In the genomic region with DNA sequence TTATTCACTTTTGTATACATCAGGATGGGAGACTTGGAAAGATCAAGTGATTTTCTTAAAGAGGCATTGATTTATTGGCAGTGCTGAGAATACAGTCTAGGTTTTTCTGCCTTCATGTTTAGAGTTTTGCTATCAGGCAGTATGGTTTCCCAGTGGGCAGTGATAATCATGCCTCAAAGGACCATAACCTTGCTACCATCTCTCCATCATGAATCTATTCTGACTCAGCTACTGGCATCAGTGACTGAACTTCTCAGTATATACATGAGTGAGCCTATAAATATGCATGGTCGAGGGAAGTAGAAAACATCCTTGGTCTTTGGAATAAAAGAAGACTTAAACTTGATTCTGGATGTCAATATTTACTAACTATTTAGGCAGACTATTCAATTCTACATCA, we compare ENCODE assay signal across 14 cellular contexts.
"Had no signal": no experiment of that assay in that cellular context is flagged by ENCODE, and none has a peak within 500 bp of the region (broad histone marks: within the 10 kb centered on the region; RNA-seq: fewer than 3 reads in every experiment).

No MANE protein-coding gene starts in this region.

- ATAC-seq: gastroesophageal sphincter; mucosa of descending colon; naive thymus-derived CD4-positive, alpha-beta T cell; stimulated activated memory B cell treated with anti-CD40 and anti-IgM and Interleukin-4, amounts not matched to agents 10 μg/mL and 1 μg/mL and 100 μg/mL, for 72 hours had no signal

- H3K9me3 ChIP-seq: esophagus squamous epithelium, gastroesophageal sphincter, mucosa of descending colon, ovary, tibial artery had no signal

- H3K9me3 Mint-ChIP-seq: T-helper 2 cell treated with Interferon-gamma antibody and Interleukin-4, amounts not matched to agents 5 μg/mL and 100 μg/mL, for 36 hours had no signal

- H3K27ac Mint-ChIP-seq: activated CD4-positive, alpha-beta T cell treated with anti-CD3 and anti-CD28 coated beads, Interleukin-2, amount 10 ng/mL, durations not matched to agents 7 days and 5 days; activated naive CD8-positive, alpha-beta T cell; naive thymus-derived CD4-positive, alpha-beta T cell; stimulated activated memory B cell treated with anti-CD40 and anti-IgM and Interleukin-4, amounts not matched to agents 10 μg/mL and 1 μg/mL and 100 μg/mL, for 72 hours; T-helper 2 cell treated with Interferon-gamma antibody and Interleukin-4, amounts not matched to agents 5 μg/mL and 100 μg/mL, for 36 hours had no signal

- DNase-seq: activated CD4-positive, alpha-beta T cell treated with anti-CD3 and anti-CD28 coated beads, Interleukin-2, amount 10 ng/mL, durations not matched to agents 7 days and 5 days; activated CD4-positive, CD25-positive, alpha-beta regulatory T cell; activated CD8-positive, alpha-beta memory T cell treated with anti-CD3 and anti-CD28 coated beads, Interleukin-2, amount 50 U/mL, for 48 hours; activated gamma-delta T cell treated with Interleukin-2 at 50 U/mL for 16 hours; esophagus squamous epithelium; mucosa of descending colon; naive thymus-derived CD4-positive, alpha-beta T cell; ovary; stimulated activated CD4-positive, alpha-beta T cell treated with anti-CD3 and anti-CD28 coated beads, Interleukin-2, amount 100 ng/mL, for 48 hours; tibial artery had no signal

- H3K4me1 ChIP-seq: esophagus squamous epithelium, gastroesophageal sphincter, tibial artery had no signal

- H3K27me3 ChIP-seq: esophagus squamous epithelium, gastroesophageal sphincter, ovary, tibial artery had no signal

- H3K4me1 Mint-ChIP-seq: activated CD4-positive, alpha-beta T cell treated with anti-CD3 and anti-CD28 coated beads, Interleukin-2, amount 10 ng/mL, durations not matched to agents 7 days and 5 days; naive thymus-derived CD4-positive, alpha-beta T cell; stimulated activated memory B cell treated with anti-CD40 and anti-IgM and Interleukin-4, amounts not matched to agents 10 μg/mL and 1 μg/mL and 100 μg/mL, for 72 hours had no signal

- H3K27me3 Mint-ChIP-seq: activated CD4-positive, alpha-beta T cell treated with anti-CD3 and anti-CD28 coated beads, Interleukin-2, amount 10 ng/mL, durations not matched to agents 7 days and 5 days; activated naive CD8-positive, alpha-beta T cell; naive thymus-derived CD4-positive, alpha-beta T cell; stimulated activated memory B cell treated with anti-CD40 and anti-IgM and Interleukin-4, amounts not matched to agents 10 μg/mL and 1 μg/mL and 100 μg/mL, for 72 hours had no signal

- H3K4me3 Mint-ChIP-seq: activated CD4-positive, alpha-beta T cell treated with anti-CD3 and anti-CD28 coated beads, Interleukin-2, amount 10 ng/mL, durations not matched to agents 7 days and 5 days; activated naive CD8-positive, alpha-beta T cell; naive thymus-derived CD4-positive, alpha-beta T cell; stimulated activated memory B cell treated with anti-CD40 and anti-IgM and Interleukin-4, amounts not matched to agents 10 μg/mL and 1 μg/mL and 100 μg/mL, for 72 hours; T-helper 2 cell treated with Interferon-gamma antibody and Interleukin-4, amounts not matched to agents 5 μg/mL and 100 μg/mL, for 36 hours had no signal

- H3K4me3 ChIP-seq: esophagus squamous epithelium, gastroesophageal sphincter, mucosa of descending colon, ovary, tibial artery had no signal

- H3K27ac ChIP-seq: esophagus squamous epithelium, gastroesophageal sphincter, ovary, tibial artery had no signal

- H3K36me3 Mint-ChIP-seq: activated naive CD8-positive, alpha-beta T cell; naive thymus-derived CD4-positive, alpha-beta T cell; stimulated activated memory B cell treated with anti-CD40 and anti-IgM and Interleukin-4, amounts not matched to agents 10 μg/mL and 1 μg/mL and 100 μg/mL, for 72 hours had no signal

- H3K36me3 ChIP-seq: esophagus squamous epithelium, gastroesophageal sphincter, ovary, tibial artery had no signal
